38 cellular contexts compared by ENCODE assay signal in genomic region chr6:101956961-101957360, GRCh38.
"Had no signal": no experiment of that assay in that cellular context is flagged by ENCODE, and none has a peak within 500 bp of the region (broad histone marks: within the 10 kb centered on the region; RNA-seq: fewer than 3 reads in every experiment).

No MANE protein-coding gene starts in this region.

- H3K4me3 Mint-ChIP-seq: activated B cell treated with CpG ODN at 0.5 μM for 24 hours; activated CD4-positive, alpha-beta memory T cell treated with anti-CD3 and anti-CD28 coated beads for 36 hours; activated CD4-positive, alpha-beta T cell treated with anti-CD3 and anti-CD28 coated beads, Interleukin-2, amount 10 ng/mL, durations not matched to agents 24 days and 14 days; activated CD8-positive, alpha-beta T cell treated with anti-CD3 and anti-CD28 coated beads for 36 hours; activated naive CD4-positive, alpha-beta T cell treated with anti-CD3 and anti-CD28 coated beads for 36 hours; activated naive CD8-positive, alpha-beta T cell treated with anti-CD3 and anti-CD28 coated beads for 36 hours; activated T-cell treated with anti-CD3 and anti-CD28 coated beads, Interleukin-2, amount 50 U/mL, for 4 hours; activated T-cell treated with anti-CD3 and anti-CD28 coated beads, Interleukin-2, amount 50 U/mL, for 72 hours; activated T-helper 1 cell treated with anti-CD3 and anti-CD28 coated beads, Interleukin-12 subunit alpha, Interleukin-12 subunit beta, Interleukin-2, Interleukin-4 antibody, amounts not matched to agents 30 ng/mL and 10 ng/mL and 1 ng/mL, durations not matched to agents 14 hours and 24 hours and 36 hours; activated T-helper 17 cell treated with anti-CD3 and anti-CD28 coated beads, Interleukin-2, amount 50 U/mL, for 72 hours; brain; central memory CD8-positive, alpha-beta T cell; T-helper 1 cell treated with Interleukin-12 subunit alpha and Interleukin-12 subunit beta and Interleukin-4 antibody, amounts not matched to agents 30 μg/mL and 1 μg/mL, for 36 hours; T-helper 2 cell treated with Interferon-gamma antibody and Interleukin-4, amounts not matched to agents 5 μg/mL and 100 μg/mL, for 36 hours had no signal

- H3K36me3 ChIP-seq: adrenal gland, cardiac muscle cell had no signal

- FAIRE-seq: bronchial epithelial cell, TTC549 had no signal

- ATAC-seq: activated CD8-positive, alpha-beta T cell treated with anti-CD3 and anti-CD28 coated beads for 36 hours; activated naive CD4-positive, alpha-beta T cell treated with anti-CD3 and anti-CD28 coated beads, Interleukin-2, amount 50 U/mL, for 72 hours; activated T-cell treated with anti-CD3 and anti-CD28 coated beads, Interleukin-2, amount 50 U/mL, for 4 hours; activated T-cell treated with anti-CD3 and anti-CD28 coated beads, Interleukin-2, amount 50 U/mL, for 72 hours; activated T-helper 17 cell treated with anti-CD3 and anti-CD28 coated beads, Interleukin-2, amount 50 U/mL, for 72 hours had no signal

- DNase-seq: activated B cell treated with CpG ODN at 0.5 μM for 24 hours; activated CD4-positive, alpha-beta memory T cell treated with anti-CD3 and anti-CD28 coated beads for 36 hours; activated CD4-positive, alpha-beta T cell treated with anti-CD3 and anti-CD28 coated beads for 4 hours; activated CD4-positive, alpha-beta T cell treated with anti-CD3 and anti-CD28 coated beads, Interleukin-2, amount 10 ng/mL, durations not matched to agents 24 days and 14 days; activated CD4-positive, alpha-beta T cell treated with anti-CD3 and anti-CD28 coated beads, Interleukin-2, amount 50 U/mL, for 1 hour; activated CD4-positive, alpha-beta T cell treated with anti-CD3 and anti-CD28 coated beads, Interleukin-2, amount 50 U/mL, for 4 hours; activated CD4-positive, CD25-positive, alpha-beta regulatory T cell treated with anti-CD3 and anti-CD28 coated beads, Interleukin-2, amount 50 U/mL, for 72 hours; activated CD8-positive, alpha-beta memory T cell treated with anti-CD3 and anti-CD28 coated beads, Interleukin-2, amount 50 U/mL, for 4 hours; activated CD8-positive, alpha-beta T cell treated with anti-CD3 and anti-CD28 coated beads for 36 hours; activated effector memory CD4-positive, alpha-beta T cell treated with anti-CD3 and anti-CD28 coated beads, Interleukin-2, amount 50 U/mL, for 16 hours; activated gamma-delta T cell treated with Interleukin-2 at 50 U/mL for 16 hours; activated naive CD4-positive, alpha-beta T cell; activated naive CD4-positive, alpha-beta T cell treated with anti-CD3 and anti-CD28 coated beads for 36 hours; activated naive CD4-positive, alpha-beta T cell treated with anti-CD3 and anti-CD28 coated beads, Interleukin-2, amount 50 U/mL, for 16 hours; activated naive CD8-positive, alpha-beta T cell treated with anti-CD3 and anti-CD28 coated beads for 36 hours; activated T-cell treated with anti-CD3 and anti-CD28 coated beads for 4 hours; activated T-cell treated with anti-CD3 and anti-CD28 coated beads, Interleukin-2, amount 50 U/mL, for 1 hour; activated T-cell treated with anti-CD3 and anti-CD28 coated beads, Interleukin-2, amount 50 U/mL, for 4 hours; activated T-cell treated with anti-CD3 and anti-CD28 coated beads, Interleukin-2, amount 50 U/mL, for 72 hours; adrenal gland; amniotic stem cell; aorta; caudate nucleus; cerebellar nuclear complex; T-helper 1 cell; T-helper 2 cell; T-helper 9 cell had no signal

- H3K4me1 ChIP-seq: adrenal gland had no signal

- H3K36me3 Mint-ChIP-seq: activated CD4-positive, alpha-beta memory T cell treated with anti-CD3 and anti-CD28 coated beads for 36 hours; activated naive CD4-positive, alpha-beta T cell treated with anti-CD3 and anti-CD28 coated beads, Interleukin-2, amount 50 U/mL, for 72 hours; activated naive CD8-positive, alpha-beta T cell treated with anti-CD3 and anti-CD28 coated beads for 36 hours; brain had no signal

- H3K27me3 Mint-ChIP-seq: activated B cell treated with CpG ODN at 0.5 μM for 24 hours; activated CD4-positive, alpha-beta memory T cell treated with anti-CD3 and anti-CD28 coated beads for 36 hours; activated CD4-positive, alpha-beta T cell treated with anti-CD3 and anti-CD28 coated beads, Interleukin-2, amount 10 ng/mL, durations not matched to agents 24 days and 14 days; activated CD8-positive, alpha-beta T cell treated with anti-CD3 and anti-CD28 coated beads for 36 hours; activated naive CD8-positive, alpha-beta T cell treated with anti-CD3 and anti-CD28 coated beads for 36 hours; activated T-helper 17 cell treated with anti-CD3 and anti-CD28 coated beads, Interleukin-2, amount 50 U/mL, for 72 hours; brain; central memory CD8-positive, alpha-beta T cell had no signal

- H3K9me3 ChIP-seq: adrenal gland had no signal

- H3K9me3 Mint-ChIP-seq: activated CD4-positive, alpha-beta T cell treated with anti-CD3 and anti-CD28 coated beads, Interleukin-2, amount 10 ng/mL, durations not matched to agents 24 days and 14 days; activated T-helper 1 cell treated with anti-CD3 and anti-CD28 coated beads, Interleukin-12 subunit alpha, Interleukin-12 subunit beta, Interleukin-2, Interleukin-4 antibody, amounts not matched to agents 30 ng/mL and 10 ng/mL and 1 ng/mL, durations not matched to agents 14 hours and 24 hours and 36 hours; T-helper 1 cell treated with Interleukin-12 subunit alpha and Interleukin-12 subunit beta and Interleukin-4 antibody, amounts not matched to agents 30 μg/mL and 1 μg/mL, for 36 hours had no signal

- H3K4me3 ChIP-seq: adrenal gland, cardiac muscle cell had no signal

- H3K27ac ChIP-seq: adrenal gland, cardiac muscle cell, VCaP had no signal

- H3K27me3 ChIP-seq: adrenal gland, cardiac muscle cell had no signal

- H3K4me1 Mint-ChIP-seq: activated B cell treated with CpG ODN at 0.5 μM for 24 hours; activated CD4-positive, alpha-beta T cell treated with anti-CD3 and anti-CD28 coated beads, Interleukin-2, amount 10 ng/mL, durations not matched to agents 24 days and 14 days; activated naive CD8-positive, alpha-beta T cell treated with anti-CD3 and anti-CD28 coated beads for 36 hours; activated T-helper 17 cell treated with anti-CD3 and anti-CD28 coated beads, Interleukin-2, amount 50 U/mL, for 72 hours; brain; central memory CD8-positive, alpha-beta T cell had no signal

- H3K27ac Mint-ChIP-seq: activated B cell treated with CpG ODN at 0.5 μM for 24 hours; activated CD4-positive, alpha-beta memory T cell treated with anti-CD3 and anti-CD28 coated beads for 36 hours; activated CD4-positive, alpha-beta T cell treated with anti-CD3 and anti-CD28 coated beads, Interleukin-2, amount 10 ng/mL, durations not matched to agents 24 days and 14 days; activated CD8-positive, alpha-beta T cell treated with anti-CD3 and anti-CD28 coated beads for 36 hours; activated naive CD4-positive, alpha-beta T cell treated with anti-CD3 and anti-CD28 coated beads for 36 hours; activated naive CD4-positive, alpha-beta T cell treated with anti-CD3 and anti-CD28 coated beads, Interleukin-2, amount 50 U/mL, for 72 hours; activated naive CD8-positive, alpha-beta T cell treated with anti-CD3 and anti-CD28 coated beads for 36 hours; activated T-cell treated with anti-CD3 and anti-CD28 coated beads, Interleukin-2, amount 50 U/mL, for 72 hours; activated T-helper 1 cell treated with anti-CD3 and anti-CD28 coated beads, Interleukin-12 subunit alpha, Interleukin-12 subunit beta, Interleukin-2, Interleukin-4 antibody, amounts not matched to agents 30 ng/mL and 10 ng/mL and 1 ng/mL, durations not matched to agents 14 hours and 24 hours and 36 hours; activated T-helper 17 cell treated with anti-CD3 and anti-CD28 coated beads, Interleukin-2, amount 50 U/mL, for 72 hours; brain; T-helper 1 cell treated with Interleukin-12 subunit alpha and Interleukin-12 subunit beta and Interleukin-4 antibody, amounts not matched to agents 30 μg/mL and 1 μg/mL, for 36 hours; T-helper 2 cell treated with Interferon-gamma antibody and Interleukin-4, amounts not matched to agents 5 μg/mL and 100 μg/mL, for 36 hours had no signal
